ENCODE assay signal across 22 cellular contexts in genomic region chr5:59099995-59100345, GRCh38.
DNase-seq lines count a peak whose midpoint lies in the region; ATAC-seq, FAIRE-seq and TF ChIP-seq lines count a peak whose summit lies in the region.
"Had no signal": no experiment of that assay in that cellular context is flagged by ENCODE, and none has a peak within 500 bp of the region (broad histone marks: within the 10 kb centered on the region; RNA-seq: fewer than 3 reads in every experiment).

No MANE protein-coding gene starts in this region.

- CTCF ChIA-PET in activated CD8-positive, alpha-beta memory T cell treated with anti-CD3 and anti-CD28 coated beads, Interleukin-2, amount 10 ng/mL, durations not matched to agents 7 days and 5 days (lab: Charles Lee), result interaction anchor here (0.9 to 4.1 kb wide), 7 partner anchors 10 to 74 kb away, joined by 3 to 27 read pairs (median 3); no protein-coding TSS in a partner anchor
- CTCF ChIA-PET in PC-9 (lab: Charles Lee), result no interaction called here

- H3K9ac ChIP-seq in colonic mucosa (ENCODE audit: low read depth in 2 of 2, low read length in 2 of 2), result no peak overlapping the region
- H3K9ac ChIP-seq: BLaER1 treated with 17β-estradiol and CSF1 and Interleukin-3, amounts not matched to agents 10 nM and 100 nM had no signal

- H3K27ac Mint-ChIP-seq in activated CD8-positive, alpha-beta memory T cell treated with anti-CD3 and anti-CD28 coated beads, Interleukin-2, amount 10 ng/mL, durations not matched to agents 7 days and 5 days, result peak overlapping the region; percentile 93
- H3K27ac Mint-ChIP-seq: activated B cell treated with CpG ODN at 0.5 μM for 24 hours, nephron had no signal

- H3K4me1 ChIP-seq in Peyer's patch (peaks cover 0 to 15% (median 1%) of the 10 kb centered on the region in 4 donors), colonic mucosa (no peaks in the 10 kb centered on the region), small intestine (ENCODE audit: control insufficient read depth in 2 of 2, insufficient read depth in 1 of 2, low read depth in 1 of 2, low read length in 1 of 2) (peaks cover 0 to 7% of the 10 kb centered on the region in 2 donors), PC-9 (replicated peaks; ENCODE audit: insufficient read depth) (no peaks in the 10 kb centered on the region; the same call in 1 of the 2 replicates)
- H3K4me1 ChIP-seq: adrenal gland had no signal

- H3K4me3 Mint-ChIP-seq in activated CD8-positive, alpha-beta memory T cell treated with anti-CD3 and anti-CD28 coated beads, Interleukin-2, amount 10 ng/mL, durations not matched to agents 7 days and 5 days, result peak overlapping the region; percentile 52
- H3K4me3 Mint-ChIP-seq: activated B cell treated with CpG ODN at 0.5 μM for 24 hours, nephron had no signal

- H3K27me3 ChIP-seq in Peyer's patch (no peaks in the 10 kb centered on the region), colonic mucosa (no peaks in the 10 kb centered on the region), small intestine (ENCODE audit: control insufficient read depth in 2 of 2, insufficient read depth in 2 of 2, low read length in 2 of 2) (no peaks in the 10 kb centered on the region), PC-9 (ENCODE audit: insufficient read depth, low read depth) (no peaks in the 10 kb centered on the region)
- H3K27me3 ChIP-seq: adrenal gland; BLaER1 treated with 17β-estradiol and CSF1 and Interleukin-3, amounts not matched to agents 10 nM and 100 nM; heart right ventricle had no signal

- WGBS in small intestine, 3 donors, result 94 to 97% (median 97%) methylated on average over 6 of the region's 6 CpGs

- FAIRE-seq in small intestine (lab: Jason Lieb, UNC), result no peak
- FAIRE-seq: GM12891, islet of Langerhans had no signal

- H3K9me2 ChIP-seq in PC-9 (ENCODE audit: insufficient read depth), result no peaks in the 10 kb centered on the region

- no peaks in the 10 kb centered on the region for H4K20me1 ChIP-seq in PC-9 (ENCODE audit: insufficient read depth)
- H4K20me1 ChIP-seq: BLaER1 treated with 17β-estradiol and CSF1 and Interleukin-3, amounts not matched to agents 10 nM and 100 nM had no signal

- H3F3A ChIP-seq in PC-9 (ENCODE audit: insufficient read depth, low read depth), result no peaks in the 10 kb centered on the region

- H2AFZ ChIP-seq in PC-9, result no peak overlapping the region

- H3K27ac ChIP-seq in Peyer's patch, result peak overlapping the region in 3 of 4 donors; percentile 37 to 64 (median 41)
- peak overlapping the region; percentile 31 for H3K27ac ChIP-seq in colonic mucosa
- peak overlapping the region; percentile 9 to 48 for H3K27ac ChIP-seq in small intestine (ENCODE audit: low read depth in 1 of 2, low read length in 1 of 2)
- no peak overlapping the region for H3K27ac ChIP-seq in PC-9
- H3K27ac ChIP-seq: adrenal gland; BLaER1 treated with 17β-estradiol and CSF1 and Interleukin-3, amounts not matched to agents 10 nM and 100 nM; skin epidermis had no signal

- H3K9me3 ChIP-seq in Peyer's patch (no peaks in the 10 kb centered on the region), colonic mucosa (no peaks in the 10 kb centered on the region), small intestine (ENCODE audit: control insufficient read depth, low read depth) (no peaks in the 10 kb centered on the region), PC-9 (ENCODE audit: insufficient read depth, low read depth) (no peaks in the 10 kb centered on the region)
- H3K9me3 ChIP-seq: adrenal gland; BLaER1 treated with 17β-estradiol and CSF1 and Interleukin-3, amounts not matched to agents 10 nM and 100 nM; heart right ventricle had no signal

- H3K4me1 Mint-ChIP-seq in activated CD8-positive, alpha-beta memory T cell treated with anti-CD3 and anti-CD28 coated beads, Interleukin-2, amount 10 ng/mL, durations not matched to agents 7 days and 5 days, result peaks cover 62% of the 10 kb centered on the region

- BruUV-seq in PC-9 (replicated peaks; lab: Mats Ljungman, UMichigan), result no TSS peak

- TF ChIP-seq POLR2A in Peyer's patch (IDR thresholded peaks at IDR 0.05), result no peak

- no peaks in the 10 kb centered on the region for H3K79me2 ChIP-seq in PC-9 (ENCODE audit: low read depth)

- H3K9me3 Mint-ChIP-seq in activated CD8-positive, alpha-beta memory T cell treated with anti-CD3 and anti-CD28 coated beads, Interleukin-2, amount 10 ng/mL, durations not matched to agents 7 days and 5 days (ENCODE audit: low read depth), result peaks cover 2% of the 10 kb centered on the region
- H3K9me3 Mint-ChIP-seq: activated B cell treated with CpG ODN at 0.5 μM for 24 hours, nephron had no signal

- no peaks in the 10 kb centered on the region for H3K27me3 Mint-ChIP-seq in activated CD8-positive, alpha-beta memory T cell treated with anti-CD3 and anti-CD28 coated beads, Interleukin-2, amount 10 ng/mL, durations not matched to agents 7 days and 5 days
- H3K27me3 Mint-ChIP-seq: activated B cell treated with CpG ODN at 0.5 μM for 24 hours had no signal

- POLR2A ChIA-PET in PC-9 (lab: Charles Lee; ENCODE audit: unreplicated experiment), result no interaction called here

- H3K36me3 ChIP-seq in Peyer's patch (no peaks in the 10 kb centered on the region), colonic mucosa (no peaks in the 10 kb centered on the region), small intestine (ENCODE audit: control insufficient read depth in 2 of 2, insufficient read depth in 2 of 2, low read length in 2 of 2) (no peaks in the 10 kb centered on the region), PC-9 (ENCODE audit: low read depth) (no peaks in the 10 kb centered on the region)
- H3K36me3 ChIP-seq: adrenal gland; BLaER1 treated with 17β-estradiol and CSF1 and Interleukin-3, amounts not matched to agents 10 nM and 100 nM; heart right ventricle had no signal

- TF ChIP-seq CTCF in Peyer's patch (IDR thresholded peaks at IDR 0.05) (no peak), colonic mucosa (IDR thresholded peaks at IDR 0.05) (no peak), PC-9 (conservative IDR thresholded peaks at IDR 0.05) (no peak)

- peaks cover 17% of the 10 kb centered on the region for H3K36me3 Mint-ChIP-seq in activated CD8-positive, alpha-beta memory T cell treated with anti-CD3 and anti-CD28 coated beads, Interleukin-2, amount 10 ng/mL, durations not matched to agents 7 days and 5 days

- intact Hi-C loops in colonic mucosa (cut with DNase I), result no loop called here
- intact Hi-C loops in PC-9 (cut with micrococcal nuclease; ENCODE audit: unreplicated experiment), result no loop called here

- no peak for ATAC-seq in activated CD8-positive, alpha-beta memory T cell treated with anti-CD3 and anti-CD28 coated beads, Interleukin-2, amount 10 ng/mL, durations not matched to agents 7 days and 5 days
- no peak for ATAC-seq in GM21528 (IDR thresholded peaks at IDR 0.05; ENCODE audit: low FRiP score, unreplicated experiment)
- ATAC-seq: HCT116 had no signal

- H3K4me3 ChIP-seq in Peyer's patch (no peak overlapping the region), colonic mucosa (no peak overlapping the region), small intestine (ENCODE audit: low read depth in 1 of 2, low read length in 2 of 2) (no peak overlapping the region), PC-9 (no peak overlapping the region)
- H3K4me3 ChIP-seq: adrenal gland; BLaER1 treated with 17β-estradiol and CSF1 and Interleukin-3, amounts not matched to agents 10 nM and 100 nM; heart right ventricle; lung; skin epidermis had no signal

- no peak overlapping the region for H3K4me2 ChIP-seq in PC-9
- H3K4me2 ChIP-seq: BLaER1 treated with 17β-estradiol and CSF1 and Interleukin-3, amounts not matched to agents 10 nM and 100 nM had no signal

- DNase-seq in activated CD8-positive, alpha-beta memory T cell treated with anti-CD3 and anti-CD28 coated beads, Interleukin-2, amount 10 ng/mL, durations not matched to agents 7 days and 5 days, result no peak
- no peak for DNase-seq in activated CD8-positive, alpha-beta memory T cell treated with anti-CD3 and anti-CD28 coated beads for 24 hours
- DNase-seq in Peyer's patch (no peak), colonic mucosa (no peak), small intestine (no peak), NCI-H146 (lab: John Stamatoyannopoulos, UW) (no peak), PC-9 (no peak)
- DNase-seq: activated B cell treated with CpG ODN at 0.5 μM for 24 hours, adrenal gland, heart right ventricle, NCI-H1092 treated with DMSO at 0.1 percent for 48 hours, NCI-H2107, NCI-H510A treated with DMSO at 0.1 percent for 48 hours, posterior cingulate gyrus had no signal
